ENCODE assay signal across 1 cellular context in the genomic region with DNA sequence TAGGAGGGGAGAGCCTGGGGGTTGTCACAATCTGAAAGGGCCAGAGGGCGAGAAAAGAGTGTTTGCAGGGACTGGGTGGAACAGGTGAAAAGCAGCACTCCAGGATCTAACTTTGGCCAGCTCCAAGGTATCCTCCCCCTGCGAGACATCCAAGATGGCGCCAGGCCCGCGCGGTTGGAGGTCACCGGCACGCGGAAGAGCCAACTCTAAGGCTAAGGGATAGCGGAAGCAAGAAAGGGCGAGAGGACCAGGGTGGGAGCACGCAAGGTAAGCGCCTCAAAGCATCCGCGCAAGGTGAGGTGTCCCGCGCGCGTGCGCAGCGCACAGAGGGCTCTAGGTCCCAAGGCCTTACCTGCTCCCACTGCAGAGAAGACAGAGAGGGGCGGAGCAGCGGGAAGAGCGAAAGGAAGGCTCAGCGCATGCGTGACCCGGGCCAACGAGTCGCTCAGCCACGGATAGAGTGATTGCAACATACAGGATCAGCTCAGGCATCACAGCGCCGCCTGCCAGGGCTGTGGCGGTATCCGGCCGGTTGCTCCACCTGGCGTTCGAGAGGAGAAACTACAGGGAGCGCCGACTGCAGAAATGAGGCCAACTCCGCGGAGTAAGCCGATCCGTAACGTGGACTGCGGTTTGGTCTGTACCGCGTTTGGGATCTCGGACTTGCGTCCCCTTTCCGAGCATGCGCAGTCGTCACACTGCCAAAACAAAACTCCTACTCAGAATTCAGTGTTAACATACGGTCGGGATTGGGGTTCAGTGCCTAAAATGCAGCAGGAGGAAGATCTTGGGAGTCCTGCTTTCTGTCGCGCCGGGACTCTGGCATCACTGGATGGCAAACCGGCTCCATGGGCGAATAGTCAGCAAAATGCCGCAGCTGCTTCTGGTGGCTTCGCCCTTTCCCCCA.
TF ChIP-seq lines count a peak whose summit lies in the region.

ATP5MC2 (minus strand) TSS at position 383 of the 907 bp plus-strand sequence. CDS start 3,469 bp downstream, outside the sequence.

TF ChIP-seq in SK-N-SH, 30 proteins besides CTCF, POLR2A, EP300 and RAD21 (continued from another document):
- TF ChIP-seq TAF1 (IDR thresholded peaks at IDR 0.05; ENCODE audit: borderline replicate concordance, low read depth, low read length) (peak; percentile 87), TCF12 (IDR thresholded peaks at IDR 0.05) (no peak), RXRA (IDR thresholded peaks at IDR 0.05; ENCODE audit: borderline replicate concordance, low read depth) (no peak)
